1 cellular context compared by ENCODE assay signal in genomic region chr7:75418292-75418858, GRCh38.
TF ChIP-seq lines count a peak whose summit lies in the region.

No MANE protein-coding gene starts in this region.

TF ChIP-seq in K562, 482 proteins besides CTCF, POLR2A, EP300 and RAD21 (continued from another document):
- TF ChIP-seq ZBTB33 (CRISPR knock-in tag; IDR thresholded peaks at IDR 0.05) (peak; percentile 82), POLR2G (IDR thresholded peaks at IDR 0.05; ENCODE audit: low read depth, low read length) (0 out of 2 replicates have a peak, but pooled peaks have one; percentile 33)
